27 cellular contexts compared by ENCODE assay signal in genomic region chr2:23091019-23091418, GRCh38.
"Had no signal": no experiment of that assay in that cellular context is flagged by ENCODE, and none has a peak within 500 bp of the region (broad histone marks: within the 10 kb centered on the region; RNA-seq: fewer than 3 reads in every experiment).

No MANE protein-coding gene starts in this region.

- H3K36me3 ChIP-seq: stomach, suprapubic skin, thoracic aorta, thyroid gland, tibial artery, tibial nerve, transverse colon, upper lobe of left lung, upper lobe of right lung, uterus, vagina had no signal

- H3K4me3 ChIP-seq: stomach, suprapubic skin, testis, thoracic aorta, thyroid gland, tibial artery, tibial nerve, transverse colon, upper lobe of left lung, upper lobe of right lung, uterus, vagina had no signal

- H3K4me1 ChIP-seq: stomach, suprapubic skin, testis, thyroid gland, tibial artery, tibial nerve, transverse colon, upper lobe of left lung, upper lobe of right lung, uterus, vagina had no signal

- H3K9me3 ChIP-seq: suprapubic skin, testis, thoracic aorta, thyroid gland, tibial artery, transverse colon, upper lobe of left lung, upper lobe of right lung, uterus, vagina had no signal

- H3K27ac ChIP-seq: stomach, suprapubic skin, testis, thoracic aorta, thyroid gland, tibial artery, tibial nerve, transverse colon, upper lobe of left lung, upper lobe of right lung, uterus, vagina had no signal

- DNase-seq: stimulated activated CD4-positive, alpha-beta T cell treated with anti-CD3 and anti-CD28 coated beads, Interleukin-2, amount 100 ng/mL, for 48 hours; stimulated activated CD4-positive, alpha-beta T cell treated with anti-CD3 and anti-CD28 coated beads, Interleukin-4, amount 100 ng/mL, for 1 hour; stimulated activated CD4-positive, alpha-beta T cell treated with anti-CD3 and anti-CD28 coated beads, Interleukin-4, amount 100 ng/mL, for 24 hours; stimulated activated CD4-positive, alpha-beta T cell treated with anti-CD3 and anti-CD28 coated beads, Interleukin-4, amount 100 ng/mL, for 4 hours; stimulated activated CD8-positive, alpha-beta memory T cell treated with anti-CD3 and anti-CD28 coated beads, Interleukin-4, amount 100 ng/mL, for 48 hours; stimulated activated naive B cell treated with anti-CD40 and anti-IgM and Interleukin-4, amounts not matched to agents 10 μg/mL and 1 μg/mL and 100 μg/mL, for 72 hours; stimulated activated naive CD4-positive, alpha-beta T cell; stimulated activated naive CD4-positive, alpha-beta T cell treated with Interleukin-2 at 50 U/mL for 16 hours; stimulated activated naive CD8-positive, alpha-beta T cell treated with anti-CD3 and anti-CD28 coated beads, Interleukin-15, amount 100 ng/mL, for 72 hours; stimulated activated naive CD8-positive, alpha-beta T cell treated with anti-CD3 and anti-CD28 coated beads, Interleukin-15, Interleukin-2, amounts not matched to agents 100 U/mL and 50 U/mL, for 24 hours; stomach; substantia nigra; testis; thyroid gland; tibial artery; transverse colon; trophoblast cell; upper lobe of left lung; upper lobe of right lung; uterus had no signal

- ATAC-seq: stimulated activated effector memory CD8-positive, alpha-beta T cell treated with anti-CD3 and anti-CD28 coated beads, Interleukin-12 subunit alpha, Interleukin-12 subunit beta, amount 100 ng/mL, for 72 hours; stimulated activated memory B cell treated with anti-CD40 and anti-IgM and Interleukin-4, amounts not matched to agents 10 μg/mL and 1 μg/mL and 100 μg/mL, for 72 hours; stimulated activated naive B cell treated with anti-CD40 and anti-IgM and Interleukin-4, amounts not matched to agents 10 μg/mL and 1 μg/mL and 100 μg/mL, for 72 hours; stimulated activated naive CD8-positive, alpha-beta T cell treated with anti-CD3 and anti-CD28 coated beads, Interleukin-15, amount 100 ng/mL, for 72 hours; stimulated activated naive CD8-positive, alpha-beta T cell treated with anti-CD3 and anti-CD28 coated beads, Interleukin-15, Interleukin-2, amounts not matched to agents 100 U/mL and 50 U/mL, for 24 hours; upper lobe of right lung had no signal

- FAIRE-seq: urothelium cell line had no signal
